Comparison of ENCODE assay signal across 7 cellular contexts in genomic region chr19:35718345-35719041, GRCh38. TPM values are rescaled to one million over a fixed set of nuclear protein-coding genes. Genes with fewer than 3 reads are reported as not detected.
DNase-seq lines count a peak whose midpoint lies in the region; ATAC-seq and TF ChIP-seq lines count a peak whose summit lies in the region.

No MANE protein-coding gene starts in this region.

- peaks cover 22 to 37% (median 25%) of the 10 kb centered on the region in 3 donors for H3K4me1 Mint-ChIP-seq in IgD-negative memory B cell
- peaks cover 13% of the 10 kb centered on the region for H3K4me1 Mint-ChIP-seq in nephron

- peak; percentile 3 for ATAC-seq in GM18505 (IDR thresholded peaks at IDR 0.05; ENCODE audit: unreplicated experiment)

- H3K4me3 Mint-ChIP-seq in IgD-negative memory B cell (peak overlapping the region; percentile 85 to 96 (median 92)), nephron (peak overlapping the region; percentile 92 to 96 (median 94))

- no peaks in the 10 kb centered on the region for H3K9me3 Mint-ChIP-seq in IgD-negative memory B cell
- H3K9me3 Mint-ChIP-seq in nephron, result no peaks in the 10 kb centered on the region

- intact Hi-C loops in vagina (cut with DNase I), result loop anchor here (5.0 to 10.0 kb wide), 2 partner anchors 171 to 216 kb away; partner anchors contain the start of genes LRFN3 and TMEM147

- H3K27me3 ChIP-seq in vagina, result no peaks in the 10 kb centered on the region

- H3K36me3 Mint-ChIP-seq in IgD-negative memory B cell (no peaks in the 10 kb centered on the region), nephron (ENCODE audit: low read depth) (peaks cover 24% of the 10 kb centered on the region)

- H3K9me3 ChIP-seq in vagina, result no peaks in the 10 kb centered on the region

- peaks cover 30% of the 10 kb centered on the region for H3K4me1 ChIP-seq in vagina

- H3K27ac Mint-ChIP-seq in IgD-negative memory B cell (peak overlapping the region; percentile 76 to 88 (median 83)), nephron (peak overlapping the region; percentile 56 to 90 (median 87))

- H3K27ac ChIP-seq in vagina, result peak overlapping the region; percentile 82

- no peak for TF ChIP-seq CTCF in nephron (IDR thresholded peaks at IDR 0.05; ENCODE audit: unreplicated experiment in 3 of 3)
- no peak for TF ChIP-seq CTCF in vagina (IDR thresholded peaks at IDR 0.05)

- DNase-seq in activated T-cell treated with anti-CD3 and anti-CD28 coated beads for 24 hours (ENCODE audit: low read depth) (peak; percentile 41), erythroblast (lab: John Stamatoyannopoulos, UW) (peak; percentile 60 to 67), vagina (ENCODE audit: extremely low spot score in 2 of 2) (no peak), SKM-1 (lab: John Stamatoyannopoulos, UW; ENCODE audit: unreplicated experiment) (no peak)

- TF ChIP-seq POLR2A in GM18505 (IDR thresholded peaks at IDR 0.05; ENCODE audit: borderline replicate concordance, extremely low read depth, insufficient read depth, insufficient read length), result no peak
- TF ChIP-seq POLR2A in erythroblast (IDR thresholded peaks at IDR 0.05; ENCODE audit: low read length), result no peak
- TF ChIP-seq POLR2A in vagina (IDR thresholded peaks at IDR 0.05), result no peak

- H3K4me3 ChIP-seq in vagina, result peak overlapping the region; percentile 67 to 86

- no peaks in the 10 kb centered on the region for H3K27me3 Mint-ChIP-seq in IgD-negative memory B cell
- H3K27me3 Mint-ChIP-seq in nephron (ENCODE audit: low read depth), result peaks cover 4% of the 10 kb centered on the region

- peaks cover 0 to 35% of the 10 kb centered on the region in 2 donors for H3K36me3 ChIP-seq in vagina

RNA-seq across cellular contexts. Expression of gene KMT2B, which starts 0.7 kb away (rescaled TPM):
- polyA plus RNA-seq in IgD-negative memory B cell, result 2.7 TPM
- total RNA-seq in vagina, result 16.0 TPM

RNA-seq across cellular contexts. Expression of gene ZBTB32, which starts 14.1 kb away (rescaled TPM):
- 31.6 TPM for polyA plus RNA-seq in IgD-negative memory B cell
- not detected for total RNA-seq in vagina

RNA-seq across cellular contexts. Expression of gene IGFLR1, which starts 23.8 kb away (rescaled TPM):
- 140 TPM for polyA plus RNA-seq in IgD-negative memory B cell
- 7.4 TPM for total RNA-seq in vagina

RNA-seq across cellular contexts. Expression of gene U2AF1L4, which starts 26.7 kb away (rescaled TPM):
- polyA plus RNA-seq in IgD-negative memory B cell, result 74.8 TPM
- 6.6 TPM for total RNA-seq in vagina

RNA-seq across cellular contexts. Expression of gene PSENEN, which starts 27.0 kb away (rescaled TPM):
- 85.0 TPM for polyA plus RNA-seq in IgD-negative memory B cell
- 28.2 TPM for total RNA-seq in vagina

Comparison
In these comparisons a context has a peak if more than half of its experiments do, and no peak if none do; other contexts are left out.
1. DNase-seq: peak in activated T-cell treated with anti-CD3 and anti-CD28 coated beads for 24 hours (single experiment) and erythroblast (2 of 2); none in vagina (0 of 2) and SKM-1 (single experiment).